Comparison of ENCODE assay signal across 27 cellular contexts in the genomic region with DNA sequence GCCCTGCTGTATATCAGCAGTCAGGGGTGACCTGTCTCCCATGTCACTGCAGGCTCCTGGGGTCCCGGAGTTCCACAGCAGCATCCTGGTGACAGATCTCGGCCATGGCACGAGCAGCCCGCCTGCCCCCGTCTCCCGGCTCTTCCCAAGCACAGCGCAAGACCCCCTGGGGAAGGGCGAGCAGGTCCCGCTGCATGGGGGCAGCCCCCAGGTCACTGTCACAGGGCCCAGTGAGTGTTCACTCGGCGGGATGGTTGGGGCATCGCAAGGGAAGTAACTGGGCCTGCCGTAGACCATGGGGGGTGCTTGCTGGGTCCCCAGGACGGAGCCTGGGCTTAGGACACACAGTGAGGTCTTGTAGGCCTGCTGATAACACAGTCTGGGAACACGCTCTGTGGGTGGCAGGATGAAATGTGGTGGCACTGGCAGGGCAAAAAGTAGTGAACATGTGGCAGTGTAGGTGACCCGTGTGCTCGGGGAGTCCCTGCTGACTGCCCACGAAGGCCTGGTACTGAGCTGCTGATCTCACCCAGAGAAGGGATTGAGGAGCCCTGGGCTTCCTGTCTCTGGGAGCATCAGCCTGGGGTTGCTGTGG. TPM values are rescaled to one million over a fixed set of nuclear protein-coding genes. Genes with fewer than 3 reads are reported as not detected.
DNase-seq lines count a peak whose midpoint lies in the region; ATAC-seq and TF ChIP-seq lines count a peak whose summit lies in the region.
"Had no signal": no experiment of that assay in that cellular context is flagged by ENCODE, and none has a peak within 500 bp of the region (broad histone marks: within the 10 kb centered on the region; RNA-seq: fewer than 3 reads in every experiment).

No MANE protein-coding gene starts in this region.

- no peaks in the 10 kb centered on the region for H3K9me3 ChIP-seq in T-helper 17 cell (ENCODE audit: control insufficient read depth, low read length, poor library complexity, severe bottlenecking)
- H3K9me3 ChIP-seq in endodermal cell (ENCODE audit: control insufficient read depth, low read length): no peaks in the 10 kb centered on the region
- H3K9me3 ChIP-seq in osteoblast (ENCODE audit: low read depth, low read length): no peaks in the 10 kb centered on the region
- no peaks in the 10 kb centered on the region for H3K9me3 ChIP-seq in CD4-positive, alpha-beta memory T cell (ENCODE audit: control insufficient read depth in 1 of 2, low read length in 2 of 2)
- H3K9me3 ChIP-seq: BLaER1 treated with 17β-estradiol and CSF1 and Interleukin-3, amounts not matched to agents 10 nM and 100 nM; HAP-1; MG63; SJSA1 had no signal

- H3K9ac ChIP-seq in endodermal cell (ENCODE audit: extremely low read depth, low read length, poor library complexity, severe bottlenecking): no peak overlapping the region

- CTCF ChIA-PET in CD4-positive, alpha-beta memory T cell (lab: Charles Lee; ENCODE audit: partially characterized antibody): no interaction called here

- H3K4me3 Mint-ChIP-seq in activated naive CD8-positive, alpha-beta T cell treated with anti-CD3 and anti-CD28 coated beads, Interleukin-2, amount 10 ng/mL, durations not matched to agents 7 days and 5 days: no peak overlapping the region
- H3K4me3 Mint-ChIP-seq in activated naive CD8-positive, alpha-beta T cell treated with anti-CD3 and anti-CD28 coated beads, Interleukin-2, amount 50 U/mL, for 24 hours: no peak overlapping the region
- H3K4me3 Mint-ChIP-seq in T-helper 17 cell (no peak overlapping the region), endodermal cell (no peak overlapping the region)
- no peak overlapping the region for H3K4me3 Mint-ChIP-seq in CD4-positive, alpha-beta memory T cell
- H3K4me3 Mint-ChIP-seq: CD4-positive, alpha-beta T cell; GM23338; HFFc6 had no signal

- H3K27ac Mint-ChIP-seq in activated naive CD8-positive, alpha-beta T cell treated with anti-CD3 and anti-CD28 coated beads, Interleukin-2, amount 10 ng/mL, durations not matched to agents 7 days and 5 days: peak overlapping the region; percentile 34
- H3K27ac Mint-ChIP-seq in activated naive CD8-positive, alpha-beta T cell treated with anti-CD3 and anti-CD28 coated beads, Interleukin-2, amount 50 U/mL, for 24 hours: no peak overlapping the region
- peak overlapping the region; percentile 19 for H3K27ac Mint-ChIP-seq in T-helper 17 cell
- no peak overlapping the region for H3K27ac Mint-ChIP-seq in endodermal cell
- H3K27ac Mint-ChIP-seq in CD4-positive, alpha-beta memory T cell: peak overlapping the region in 1 of 7 donors; percentile 42
- H3K27ac Mint-ChIP-seq: CD4-positive, alpha-beta T cell; GM23338; HFFc6 had no signal

- no peak overlapping the region for H3K4me3 ChIP-seq in endodermal cell (ENCODE audit: low read length)
- no peak overlapping the region for H3K4me3 ChIP-seq in osteoblast (ENCODE audit: insufficient read depth, low read length)
- no peak overlapping the region for H3K4me3 ChIP-seq in CD4-positive, alpha-beta memory T cell (ENCODE audit: low read length in 2 of 2)
- H3K4me3 ChIP-seq: BLaER1 treated with 17β-estradiol and CSF1 and Interleukin-3, amounts not matched to agents 10 nM and 100 nM; GM23338; HAP-1; MG63; PC-9; SJSA1 had no signal

- H2AFZ ChIP-seq in osteoblast (ENCODE audit: low read length): no peak overlapping the region
- H2AFZ ChIP-seq: GM23338, PC-9 had no signal

- H3K27me3 Mint-ChIP-seq in activated naive CD8-positive, alpha-beta T cell treated with anti-CD3 and anti-CD28 coated beads, Interleukin-2, amount 10 ng/mL, durations not matched to agents 7 days and 5 days: no peaks in the 10 kb centered on the region
- no peaks in the 10 kb centered on the region for H3K27me3 Mint-ChIP-seq in activated naive CD8-positive, alpha-beta T cell treated with anti-CD3 and anti-CD28 coated beads, Interleukin-2, amount 50 U/mL, for 24 hours
- H3K27me3 Mint-ChIP-seq in T-helper 17 cell (no peaks in the 10 kb centered on the region), endodermal cell (ENCODE audit: insufficient read depth) (no peaks in the 10 kb centered on the region)
- H3K27me3 Mint-ChIP-seq in CD4-positive, alpha-beta memory T cell: no peaks in the 10 kb centered on the region
- H3K27me3 Mint-ChIP-seq: CD4-positive, alpha-beta T cell had no signal

- no peak for TF ChIP-seq CTCF in endodermal cell (conservative IDR thresholded peaks at IDR 0.05)
- no peak for TF ChIP-seq CTCF in osteoblast (IDR thresholded peaks at IDR 0.05; ENCODE audit: extremely low read depth, low read depth, low read length)

- no peaks in the 10 kb centered on the region for H3K27me3 ChIP-seq in endodermal cell (ENCODE audit: control insufficient read depth, insufficient read depth, low read length, poor library complexity, severe bottlenecking)
- H3K27me3 ChIP-seq in osteoblast (ENCODE audit: insufficient read depth, low read length): no peaks in the 10 kb centered on the region
- H3K27me3 ChIP-seq in CD4-positive, alpha-beta memory T cell (ENCODE audit: insufficient read depth, low read length): no peaks in the 10 kb centered on the region
- H3K27me3 ChIP-seq: BLaER1 treated with 17β-estradiol and CSF1 and Interleukin-3, amounts not matched to agents 10 nM and 100 nM; MG63; SJSA1 had no signal

- H3K4me1 ChIP-seq in endodermal cell (ENCODE audit: control insufficient read depth, insufficient read depth, low read length) (no peaks in the 10 kb centered on the region), osteoblast (ENCODE audit: insufficient read depth, low read length) (peaks cover 2% of the 10 kb centered on the region)
- H3K4me1 ChIP-seq in CD4-positive, alpha-beta memory T cell (ENCODE audit: insufficient read depth, low read length): no peaks in the 10 kb centered on the region
- H3K4me1 ChIP-seq: HAP-1 had no signal

- 95 to 99% methylated on average over 9 to 18 of the region's 18 CpGs for WGBS in endodermal cell (ENCODE audit: insufficient coverage in 1 of 2, insufficient read length in 1 of 2), 2 experiments

- H4K20me1 ChIP-seq in osteoblast (ENCODE audit: insufficient read depth, low read length): no peaks in the 10 kb centered on the region

- no peaks in the 10 kb centered on the region for H3K79me2 ChIP-seq in osteoblast (ENCODE audit: insufficient read depth, low read length)

- H3K36me3 Mint-ChIP-seq in activated naive CD8-positive, alpha-beta T cell treated with anti-CD3 and anti-CD28 coated beads, Interleukin-2, amount 10 ng/mL, durations not matched to agents 7 days and 5 days: peaks cover 15% of the 10 kb centered on the region
- H3K36me3 Mint-ChIP-seq in activated naive CD8-positive, alpha-beta T cell treated with anti-CD3 and anti-CD28 coated beads, Interleukin-2, amount 50 U/mL, for 24 hours (ENCODE audit: low read depth): peaks cover 12% of the 10 kb centered on the region
- H3K36me3 Mint-ChIP-seq in T-helper 17 cell (ENCODE audit: low read depth) (peaks cover 4% of the 10 kb centered on the region), endodermal cell (ENCODE audit: low read depth) (peaks cover 32% of the 10 kb centered on the region)
- peaks cover 26 to 48% of the 10 kb centered on the region in 2 donors for H3K36me3 Mint-ChIP-seq in CD4-positive, alpha-beta memory T cell

- ATAC-seq in activated naive CD8-positive, alpha-beta T cell treated with anti-CD3 and anti-CD28 coated beads, Interleukin-2, amount 10 ng/mL, durations not matched to agents 7 days and 5 days (ENCODE audit: low read depth): no peak
- no peak for ATAC-seq in activated naive CD8-positive, alpha-beta T cell treated with anti-CD3 and anti-CD28 coated beads, Interleukin-2, amount 50 U/mL, for 24 hours
- ATAC-seq in T-helper 17 cell: no peak
- ATAC-seq: GM23338 had no signal

- intact Hi-C loops in CD4-positive, alpha-beta memory T cell (cut with micrococcal nuclease): no loop called here

- POLR2A ChIA-PET in activated naive CD8-positive, alpha-beta T cell treated with anti-CD3 and anti-CD28 coated beads, Interleukin-2, amount 10 ng/mL, durations not matched to agents 7 days and 5 days (lab: Charles Lee): no interaction called here
- POLR2A ChIA-PET in CD4-positive, alpha-beta memory T cell (lab: Charles Lee; ENCODE audit: partially characterized antibody): no interaction called here

- H3K36me3 ChIP-seq in endodermal cell (ENCODE audit: control insufficient read depth, insufficient read depth, low read length) (peaks cover 12% of the 10 kb centered on the region), osteoblast (ENCODE audit: insufficient read depth, low read length) (peaks cover 52% of the 10 kb centered on the region)
- H3K36me3 ChIP-seq in CD4-positive, alpha-beta memory T cell (ENCODE audit: insufficient read depth, low read length): peaks cover 37% of the 10 kb centered on the region

- peaks cover 3% of the 10 kb centered on the region for H3K4me1 Mint-ChIP-seq in activated naive CD8-positive, alpha-beta T cell treated with anti-CD3 and anti-CD28 coated beads, Interleukin-2, amount 10 ng/mL, durations not matched to agents 7 days and 5 days
- H3K4me1 Mint-ChIP-seq in activated naive CD8-positive, alpha-beta T cell treated with anti-CD3 and anti-CD28 coated beads, Interleukin-2, amount 50 U/mL, for 24 hours: no peaks in the 10 kb centered on the region
- H3K4me1 Mint-ChIP-seq in T-helper 17 cell: no peaks in the 10 kb centered on the region
- H3K4me1 Mint-ChIP-seq in endodermal cell: no peaks in the 10 kb centered on the region
- no peaks in the 10 kb centered on the region for H3K4me1 Mint-ChIP-seq in CD4-positive, alpha-beta memory T cell

- no peak overlapping the region for H3K4me2 ChIP-seq in osteoblast (ENCODE audit: insufficient read depth, low read length)
- H3K4me2 ChIP-seq: GM23338, PC-9 had no signal

- no peaks in the 10 kb centered on the region for H3K9me3 Mint-ChIP-seq in activated naive CD8-positive, alpha-beta T cell treated with anti-CD3 and anti-CD28 coated beads, Interleukin-2, amount 10 ng/mL, durations not matched to agents 7 days and 5 days
- no peaks in the 10 kb centered on the region for H3K9me3 Mint-ChIP-seq in activated naive CD8-positive, alpha-beta T cell treated with anti-CD3 and anti-CD28 coated beads, Interleukin-2, amount 50 U/mL, for 24 hours
- peaks cover under 1% of the 10 kb centered on the region for H3K9me3 Mint-ChIP-seq in endodermal cell
- H3K9me3 Mint-ChIP-seq in CD4-positive, alpha-beta memory T cell: no peaks in the 10 kb centered on the region
- H3K9me3 Mint-ChIP-seq: CD4-positive, alpha-beta T cell; HFFc6 had no signal

- DNase-seq in activated naive CD8-positive, alpha-beta T cell treated with anti-CD3 and anti-CD28 coated beads, Interleukin-2, amount 10 ng/mL, durations not matched to agents 7 days and 5 days: no peak
- no peak for DNase-seq in activated naive CD8-positive, alpha-beta T cell treated with anti-CD3 and anti-CD28 coated beads, Interleukin-2, amount 50 U/mL, for 24 hours
- no peak for DNase-seq in T-helper 17 cell
- peak; percentile 38 for DNase-seq in endodermal cell
- DNase-seq in osteoblast (ENCODE audit: insufficient read length, low spot score, missing footprints): peak; percentile 56
- DNase-seq in CD4-positive, alpha-beta memory T cell: no peak
- no peak for DNase-seq in NCI-H2107 (lab: John Stamatoyannopoulos, UW)
- DNase-seq in activated CD4-positive, alpha-beta T cell treated with anti-CD3 and anti-CD28 coated beads for 4 hours: no peak
- DNase-seq: CD4-positive, alpha-beta T cell; COR-L47; DMS53; HFFc6; KG1; MG63; NCI-H2029; NCI-H446 treated with DMSO at 0.1 percent for 48 hours; NCI-H526 treated with DMSO at 0.1 percent for 48 hours; PC-9; Right ventricle myocardium superior had no signal

- H3K27ac ChIP-seq in endodermal cell (ENCODE audit: low read depth, low read length) (no peak overlapping the region), osteoblast (ENCODE audit: low read depth, low read length) (no peak overlapping the region)
- no peak overlapping the region for H3K27ac ChIP-seq in CD4-positive, alpha-beta memory T cell (ENCODE audit: low read depth, low read length)
- H3K27ac ChIP-seq: PC-9, SJSA1 had no signal

RNA-seq across cellular contexts. Expression of gene IL31, which starts 38.5 kb away (rescaled TPM):
- not detected for total RNA-seq in activated naive CD8-positive, alpha-beta T cell treated with anti-CD3 and anti-CD28 coated beads, Interleukin-2, amount 10 ng/mL, durations not matched to agents 7 days and 5 days
- total RNA-seq in T-helper 17 cell (not detected), endodermal cell (not detected), osteoblast (not detected in 2 replicates)
- not detected for polyA plus RNA-seq in endodermal cell (2013, experiment 1 of 2)
- not detected for polyA plus RNA-seq in endodermal cell (2013, experiment 2 of 2)
- not detected for total RNA-seq in CD4-positive, alpha-beta memory T cell
- polyA plus RNA-seq in CD4-positive, alpha-beta memory T cell: not detected
- total RNA-seq: CD4-positive, alpha-beta T cell; Daoy; G401; GM23338; HFFc6; PC-9; Right ventricle myocardium superior; RPMI7951; SJSA1 had no signal
- polyA plus RNA-seq: AG04450, GM23338 had no signal

RNA-seq across cellular contexts. Expression of gene LRRC43, which starts 47.4 kb away (rescaled TPM):
- under 1 TPM in 1 of 2 experiments, not detected in 1; 0.50 TPM for total RNA-seq in activated naive CD8-positive, alpha-beta T cell treated with anti-CD3 and anti-CD28 coated beads, Interleukin-2, amount 10 ng/mL, durations not matched to agents 7 days and 5 days
- not detected for total RNA-seq in T-helper 17 cell
- total RNA-seq in endodermal cell: 1 to 10 TPM; 1.5 to 2.4 TPM
- 1.2 TPM for polyA plus RNA-seq in endodermal cell (2013, experiment 1 of 2)
- 0.79 TPM for polyA plus RNA-seq in endodermal cell (2013, experiment 2 of 2)
- total RNA-seq in osteoblast: 1.8 and 2.9 TPM in 2 replicates
- total RNA-seq in CD4-positive, alpha-beta memory T cell: not detected
- not detected for polyA plus RNA-seq in CD4-positive, alpha-beta memory T cell
- total RNA-seq: CD4-positive, alpha-beta T cell; G401; GM23338; HFFc6; SJSA1 had no signal

RNA-seq across cellular contexts. Expression of gene MLXIP, which starts 57.0 kb away (rescaled TPM):
- total RNA-seq in activated naive CD8-positive, alpha-beta T cell treated with anti-CD3 and anti-CD28 coated beads, Interleukin-2, amount 10 ng/mL, durations not matched to agents 7 days and 5 days: 10 to 100 TPM; 61.0 to 61.7 TPM
- total RNA-seq in T-helper 17 cell (10 to 100 TPM; 83.4 to 86.0 TPM), endodermal cell (10 to 100 TPM; 27.4 to 32.2 TPM), osteoblast (12.7 and 14.1 TPM in 2 replicates)
- 21.0 TPM for polyA plus RNA-seq in endodermal cell (2013, experiment 1 of 2)
- 18.5 TPM for polyA plus RNA-seq in endodermal cell (2013, experiment 2 of 2)
- 10 to 100 TPM; 79.5 to 88.1 TPM for total RNA-seq in CD4-positive, alpha-beta memory T cell
- polyA plus RNA-seq in CD4-positive, alpha-beta memory T cell: 10 to 100 TPM in 1 of 2 donors, 1 to 10 TPM in 1; 2.7 to 23.8 TPM

Comparison
In these comparisons a context has a peak if more than half of its experiments do, and no peak if none do; other contexts are left out.
1. H3K27ac Mint-ChIP-seq: peak in activated naive CD8-positive, alpha-beta T cell treated with anti-CD3 and anti-CD28 coated beads, Interleukin-2, amount 10 ng/mL, durations not matched to agents 7 days and 5 days (single experiment) and T-helper 17 cell (single experiment); none in activated naive CD8-positive, alpha-beta T cell treated with anti-CD3 and anti-CD28 coated beads, Interleukin-2, amount 50 U/mL, for 24 hours (single experiment) and endodermal cell (single experiment).
2. DNase-seq: peak in endodermal cell (single experiment) and osteoblast (single experiment); none in activated naive CD8-positive, alpha-beta T cell treated with anti-CD3 and anti-CD28 coated beads, Interleukin-2, amount 10 ng/mL, durations not matched to agents 7 days and 5 days (single experiment), activated naive CD8-positive, alpha-beta T cell treated with anti-CD3 and anti-CD28 coated beads, Interleukin-2, amount 50 U/mL, for 24 hours (single experiment), T-helper 17 cell (0 of 3), CD4-positive, alpha-beta memory T cell (0 of 5), NCI-H2107 (single experiment) and activated CD4-positive, alpha-beta T cell treated with anti-CD3 and anti-CD28 coated beads for 4 hours (0 of 2).